In the genomic region with DNA sequence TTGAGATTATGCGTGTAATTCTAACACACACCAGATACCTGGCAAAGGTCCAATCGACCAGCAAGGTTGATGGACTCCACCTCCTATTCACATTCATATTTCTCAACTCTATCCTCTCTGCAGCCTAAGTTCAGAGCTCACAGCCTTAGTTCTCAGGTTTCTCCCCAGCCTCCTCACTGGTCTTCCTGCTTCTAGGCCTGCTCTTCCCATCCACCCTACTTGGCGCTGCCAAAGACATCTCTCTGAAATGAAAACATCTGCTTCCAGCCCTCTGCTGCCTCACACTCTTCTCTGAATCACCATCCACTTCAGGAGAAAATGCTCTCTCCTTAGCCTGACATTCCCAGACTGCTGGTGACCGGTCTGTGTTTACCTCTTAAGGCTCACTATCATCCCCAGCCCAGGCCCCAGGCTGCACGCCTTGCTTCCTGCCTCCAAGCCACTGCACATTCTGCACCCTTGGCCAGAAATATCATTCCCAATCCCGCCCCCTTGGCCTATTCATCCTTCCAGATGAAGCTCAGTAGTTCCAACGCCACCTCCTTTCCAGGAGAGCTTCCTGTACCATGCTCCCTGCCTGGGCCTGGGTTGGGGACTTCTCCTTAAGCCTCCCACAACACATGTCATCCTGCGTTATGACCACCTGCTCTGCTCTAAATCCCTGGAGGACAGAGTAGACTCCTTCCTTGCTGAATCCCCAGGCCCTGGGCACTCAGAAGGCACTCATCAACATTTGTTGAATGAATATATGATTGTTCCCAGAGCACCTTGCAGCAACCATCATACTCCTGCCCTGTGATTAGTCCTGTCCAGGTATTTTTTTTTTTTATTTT, we compare ENCODE assay signal across 1 cellular context.
A peak's percentile ranks its signal among the peaks of the same experiment; 100 is the strongest.
TF ChIP-seq lines count a peak whose summit lies in the region.

No MANE protein-coding gene starts in this region.

TF ChIP-seq in HepG2, 621 proteins besides CTCF, POLR2A, EP300 and RAD21 (continues in another document):
- TF ChIP-seq HOXA9 (CRISPR knock-in tag; IDR thresholded peaks at IDR 0.05; ENCODE audit: borderline replicate concordance): no peak
- TF ChIP-seq ZNF274 (CRISPR knock-in tag; IDR thresholded peaks at IDR 0.05): no peak
- TF ChIP-seq HDAC2 (CRISPR knock-in tag; IDR thresholded peaks at IDR 0.05): peak; percentile 25; the same call in 1 of the 2 replicates
- no peak for TF ChIP-seq ZNF335 (CRISPR knock-in tag; IDR thresholded peaks at IDR 0.05)
- TF ChIP-seq, protein P1, sequence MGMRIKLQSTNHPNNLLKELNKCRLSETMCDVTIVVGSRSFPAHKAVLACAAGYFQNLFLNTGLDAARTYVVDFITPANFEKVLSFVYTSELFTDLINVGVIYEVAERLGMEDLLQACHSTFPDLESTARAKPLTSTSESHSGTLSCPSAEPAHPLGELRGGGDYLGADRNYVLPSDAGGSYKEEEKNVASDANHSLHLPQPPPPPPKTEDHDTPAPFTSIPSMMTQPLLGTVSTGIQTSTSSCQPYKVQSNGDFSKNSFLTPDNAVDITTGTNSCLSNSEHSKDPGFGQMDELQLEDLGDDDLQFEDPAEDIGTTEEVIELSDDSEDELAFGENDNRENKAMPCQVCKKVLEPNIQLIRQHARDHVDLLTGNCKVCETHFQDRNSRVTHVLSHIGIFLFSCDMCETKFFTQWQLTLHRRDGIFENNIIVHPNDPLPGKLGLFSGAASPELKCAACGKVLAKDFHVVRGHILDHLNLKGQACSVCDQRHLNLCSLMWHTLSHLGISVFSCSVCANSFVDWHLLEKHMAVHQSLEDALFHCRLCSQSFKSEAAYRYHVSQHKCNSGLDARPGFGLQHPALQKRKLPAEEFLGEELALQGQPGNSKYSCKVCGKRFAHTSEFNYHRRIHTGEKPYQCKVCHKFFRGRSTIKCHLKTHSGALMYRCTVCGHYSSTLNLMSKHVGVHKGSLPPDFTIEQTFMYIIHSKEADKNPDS (CRISPR knock-in tag; IDR thresholded peaks at IDR 0.05): 0 out of 2 replicates have a peak, but pooled peaks have one; percentile 35
- TF ChIP-seq ZFAT (CRISPR knock-in tag; conservative IDR thresholded peaks at IDR 0.05): no peak
- TF ChIP-seq PRMT3 (CRISPR knock-in tag; IDR thresholded peaks at IDR 0.05; ENCODE audit: borderline replicate concordance, low read depth): no peak
- TF ChIP-seq, protein P2, sequence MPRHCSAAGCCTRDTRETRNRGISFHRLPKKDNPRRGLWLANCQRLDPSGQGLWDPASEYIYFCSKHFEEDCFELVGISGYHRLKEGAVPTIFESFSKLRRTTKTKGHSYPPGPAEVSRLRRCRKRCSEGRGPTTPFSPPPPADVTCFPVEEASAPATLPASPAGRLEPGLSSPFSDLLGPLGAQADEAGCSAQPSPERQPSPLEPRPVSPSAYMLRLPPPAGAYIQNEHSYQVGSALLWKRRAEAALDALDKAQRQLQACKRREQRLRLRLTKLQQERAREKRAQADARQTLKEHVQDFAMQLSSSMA (CRISPR knock-in tag; IDR thresholded peaks at IDR 0.05): no peak
- no peak for TF ChIP-seq SCMH1 (CRISPR knock-in tag; IDR thresholded peaks at IDR 0.05; ENCODE audit: borderline replicate concordance)
- no peak for TF ChIP-seq REST (IDR thresholded peaks at IDR 0.05; ENCODE audit: borderline replicate concordance in 1 of 2, low read depth in 1 of 2, low read length in 2 of 2)
- no peak for TF ChIP-seq ATF1 (CRISPR knock-in tag; IDR thresholded peaks at IDR 0.05)
- no peak for TF ChIP-seq SKIL (CRISPR knock-in tag; IDR thresholded peaks at IDR 0.05; ENCODE audit: borderline replicate concordance)
- TF ChIP-seq RFXANK (CRISPR knock-in tag; IDR thresholded peaks at IDR 0.05): no peak
- TF ChIP-seq, protein P3, sequence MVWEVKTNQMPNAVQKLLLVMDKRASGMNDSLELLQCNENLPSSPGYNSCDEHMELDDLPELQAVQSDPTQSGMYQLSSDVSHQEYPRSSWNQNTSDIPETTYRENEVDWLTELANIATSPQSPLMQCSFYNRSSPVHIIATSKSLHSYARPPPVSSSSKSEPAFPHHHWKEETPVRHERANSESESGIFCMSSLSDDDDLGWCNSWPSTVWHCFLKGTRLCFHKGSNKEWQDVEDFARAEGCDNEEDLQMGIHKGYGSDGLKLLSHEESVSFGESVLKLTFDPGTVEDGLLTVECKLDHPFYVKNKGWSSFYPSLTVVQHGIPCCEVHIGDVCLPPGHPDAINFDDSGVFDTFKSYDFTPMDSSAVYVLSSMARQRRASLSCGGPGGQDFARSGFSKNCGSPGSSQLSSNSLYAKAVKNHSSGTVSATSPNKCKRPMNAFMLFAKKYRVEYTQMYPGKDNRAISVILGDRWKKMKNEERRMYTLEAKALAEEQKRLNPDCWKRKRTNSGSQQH (CRISPR knock-in tag; IDR thresholded peaks at IDR 0.05; ENCODE audit: low read depth): 0 out of 2 replicates have a peak, but pooled peaks have one; percentile 22
- no peak for TF ChIP-seq CBX5 (CRISPR knock-in tag; IDR thresholded peaks at IDR 0.05; ENCODE audit: borderline replicate concordance)
- TF ChIP-seq, protein P4, sequence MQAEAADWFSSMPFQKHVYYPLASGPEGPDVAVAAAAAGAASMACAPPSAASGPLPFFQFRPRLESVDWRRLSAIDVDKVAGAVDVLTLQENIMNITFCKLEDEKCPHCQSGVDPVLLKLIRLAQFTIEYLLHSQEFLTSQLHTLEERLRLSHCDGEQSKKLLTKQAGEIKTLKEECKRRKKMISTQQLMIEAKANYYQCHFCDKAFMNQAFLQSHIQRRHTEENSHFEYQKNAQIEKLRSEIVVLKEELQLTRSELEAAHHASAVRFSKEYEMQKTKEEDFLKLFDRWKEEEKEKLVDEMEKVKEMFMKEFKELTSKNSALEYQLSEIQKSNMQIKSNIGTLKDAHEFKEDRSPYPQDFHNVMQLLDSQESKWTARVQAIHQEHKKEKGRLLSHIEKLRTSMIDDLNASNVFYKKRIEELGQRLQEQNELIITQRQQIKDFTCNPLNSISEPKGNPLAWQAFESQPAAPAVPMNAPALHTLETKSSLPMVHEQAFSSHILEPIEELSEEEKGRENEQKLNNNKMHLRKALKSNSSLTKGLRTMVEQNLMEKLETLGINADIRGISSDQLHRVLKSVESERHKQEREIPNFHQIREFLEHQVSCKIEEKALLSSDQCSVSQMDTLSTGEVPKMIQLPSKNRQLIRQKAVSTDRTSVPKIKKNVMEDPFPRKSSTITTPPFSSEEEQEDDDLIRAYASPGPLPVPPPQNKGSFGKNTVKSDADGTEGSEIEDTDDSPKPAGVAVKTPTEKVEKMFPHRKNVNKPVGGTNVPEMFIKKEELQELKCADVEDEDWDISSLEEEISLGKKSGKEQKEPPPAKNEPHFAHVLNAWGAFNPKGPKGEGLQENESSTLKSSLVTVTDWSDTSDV (CRISPR knock-in tag; IDR thresholded peaks at IDR 0.05): no peak
- TF ChIP-seq, protein P5, sequence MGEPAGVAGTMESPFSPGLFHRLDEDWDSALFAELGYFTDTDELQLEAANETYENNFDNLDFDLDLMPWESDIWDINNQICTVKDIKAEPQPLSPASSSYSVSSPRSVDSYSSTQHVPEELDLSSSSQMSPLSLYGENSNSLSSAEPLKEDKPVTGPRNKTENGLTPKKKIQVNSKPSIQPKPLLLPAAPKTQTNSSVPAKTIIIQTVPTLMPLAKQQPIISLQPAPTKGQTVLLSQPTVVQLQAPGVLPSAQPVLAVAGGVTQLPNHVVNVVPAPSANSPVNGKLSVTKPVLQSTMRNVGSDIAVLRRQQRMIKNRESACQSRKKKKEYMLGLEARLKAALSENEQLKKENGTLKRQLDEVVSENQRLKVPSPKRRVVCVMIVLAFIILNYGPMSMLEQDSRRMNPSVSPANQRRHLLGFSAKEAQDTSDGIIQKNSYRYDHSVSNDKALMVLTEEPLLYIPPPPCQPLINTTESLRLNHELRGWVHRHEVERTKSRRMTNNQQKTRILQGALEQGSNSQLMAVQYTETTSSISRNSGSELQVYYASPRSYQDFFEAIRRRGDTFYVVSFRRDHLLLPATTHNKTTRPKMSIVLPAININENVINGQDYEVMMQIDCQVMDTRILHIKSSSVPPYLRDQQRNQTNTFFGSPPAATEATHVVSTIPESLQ (CRISPR knock-in tag; conservative IDR thresholded peaks at IDR 0.05): no peak
- TF ChIP-seq ZNF503 (CRISPR knock-in tag; IDR thresholded peaks at IDR 0.05): no peak
- TF ChIP-seq ELF4 (CRISPR knock-in tag; IDR thresholded peaks at IDR 0.05; ENCODE audit: borderline replicate concordance): no peak
- TF ChIP-seq CC2D1A (CRISPR knock-in tag; IDR thresholded peaks at IDR 0.05): no peak
- TF ChIP-seq YY1 (IDR thresholded peaks at IDR 0.05; ENCODE audit: insufficient read depth, insufficient replicate concordance, low read depth, low read length): no peak
- no peak for TF ChIP-seq ZNF782 (CRISPR knock-in tag; IDR thresholded peaks at IDR 0.05; ENCODE audit: borderline replicate concordance)
- TF ChIP-seq HNF1B (CRISPR knock-in tag; IDR thresholded peaks at IDR 0.05): no peak
- TF ChIP-seq ZNF24 (IDR thresholded peaks at IDR 0.05): no peak
- TF ChIP-seq ZNF3 (CRISPR knock-in tag; IDR thresholded peaks at IDR 0.05): 0 out of 2 replicates have a peak, but pooled peaks have one; percentile 54
- TF ChIP-seq, protein P6, sequence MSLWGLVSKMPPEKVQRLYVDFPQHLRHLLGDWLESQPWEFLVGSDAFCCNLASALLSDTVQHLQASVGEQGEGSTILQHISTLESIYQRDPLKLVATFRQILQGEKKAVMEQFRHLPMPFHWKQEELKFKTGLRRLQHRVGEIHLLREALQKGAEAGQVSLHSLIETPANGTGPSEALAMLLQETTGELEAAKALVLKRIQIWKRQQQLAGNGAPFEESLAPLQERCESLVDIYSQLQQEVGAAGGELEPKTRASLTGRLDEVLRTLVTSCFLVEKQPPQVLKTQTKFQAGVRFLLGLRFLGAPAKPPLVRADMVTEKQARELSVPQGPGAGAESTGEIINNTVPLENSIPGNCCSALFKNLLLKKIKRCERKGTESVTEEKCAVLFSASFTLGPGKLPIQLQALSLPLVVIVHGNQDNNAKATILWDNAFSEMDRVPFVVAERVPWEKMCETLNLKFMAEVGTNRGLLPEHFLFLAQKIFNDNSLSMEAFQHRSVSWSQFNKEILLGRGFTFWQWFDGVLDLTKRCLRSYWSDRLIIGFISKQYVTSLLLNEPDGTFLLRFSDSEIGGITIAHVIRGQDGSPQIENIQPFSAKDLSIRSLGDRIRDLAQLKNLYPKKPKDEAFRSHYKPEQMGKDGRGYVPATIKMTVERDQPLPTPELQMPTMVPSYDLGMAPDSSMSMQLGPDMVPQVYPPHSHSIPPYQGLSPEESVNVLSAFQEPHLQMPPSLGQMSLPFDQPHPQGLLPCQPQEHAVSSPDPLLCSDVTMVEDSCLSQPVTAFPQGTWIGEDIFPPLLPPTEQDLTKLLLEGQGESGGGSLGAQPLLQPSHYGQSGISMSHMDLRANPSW (CRISPR knock-in tag; IDR thresholded peaks at IDR 0.05; ENCODE audit: borderline replicate concordance): no peak
